Comparison of ENCODE assay signal across 8 cellular contexts in genomic region chr7:26155531-26156375, GRCh38. TPM values are rescaled to one million over a fixed set of nuclear protein-coding genes. Genes with fewer than 3 reads are reported as not detected.
A peak's percentile ranks its signal among the peaks of the same experiment; 100 is the strongest.
DNase-seq lines count a peak whose midpoint lies in the region; ATAC-seq and TF ChIP-seq lines count a peak whose summit lies in the region.

No MANE protein-coding gene starts in this region.

- no peak for TF ChIP-seq CTCF in progenitor cell of endocrine pancreas (IDR thresholded peaks at IDR 0.05; ENCODE audit: unreplicated experiment)

- H3K27me3 Mint-ChIP-seq in natural killer cell treated with Interleukin-12 subunit alpha and Interleukin-12 subunit beta and Interleukin-15 and Interleukin-18, amount 100 ng/mL, for 72 hours, result no peaks in the 10 kb centered on the region
- H3K27me3 Mint-ChIP-seq in progenitor cell of endocrine pancreas, result peaks cover 24% of the 10 kb centered on the region

- peaks cover 69 to 79% of the 10 kb centered on the region in 2 donors for H3K4me1 Mint-ChIP-seq in natural killer cell treated with Interleukin-12 subunit alpha and Interleukin-12 subunit beta and Interleukin-15 and Interleukin-18, amount 100 ng/mL, for 72 hours (ENCODE audit: low read depth in 2 of 2)
- peaks cover 30% of the 10 kb centered on the region for H3K4me1 Mint-ChIP-seq in progenitor cell of endocrine pancreas (ENCODE audit: low read depth)

- ATAC-seq in natural killer cell treated with Interleukin-12 subunit alpha and Interleukin-12 subunit beta and Interleukin-15 and Interleukin-18, amount 100 ng/mL, for 72 hours, result no peak
- ATAC-seq in HG02852 (IDR thresholded peaks at IDR 0.05; ENCODE audit: unreplicated experiment) (no peak), GM19328 (IDR thresholded peaks at IDR 0.05; ENCODE audit: unreplicated experiment) (no peak)

- peak; percentile 73 for DNase-seq in DMS79 treated with DMSO at 0.1 percent for 48 hours (lab: John Stamatoyannopoulos, UW)
- DNase-seq in M059J (ENCODE audit: low read depth), result peak; percentile 90
- peak; percentile 65 for DNase-seq in amniotic epithelial cell (ENCODE audit: low read depth)
- no peak for DNase-seq in natural killer cell treated with Interleukin-12 subunit alpha and Interleukin-12 subunit beta and Interleukin-15 and Interleukin-18, amount 100 ng/mL, for 72 hours (ENCODE audit: low spot score)
- DNase-seq in NOMO-1 treated with dmso at 0.1 percent for 144 hours (lab: John Stamatoyannopoulos, UW; ENCODE audit: unreplicated experiment), result no peak
- no peak for DNase-seq in progenitor cell of endocrine pancreas (ENCODE audit: low spot score, unreplicated experiment)

- peaks cover 4% of the 10 kb centered on the region for H3K9me3 Mint-ChIP-seq in natural killer cell treated with Interleukin-12 subunit alpha and Interleukin-12 subunit beta and Interleukin-15 and Interleukin-18, amount 100 ng/mL, for 72 hours
- no peaks in the 10 kb centered on the region for H3K9me3 Mint-ChIP-seq in progenitor cell of endocrine pancreas (ENCODE audit: low read depth)

- H3K27ac Mint-ChIP-seq in natural killer cell treated with Interleukin-12 subunit alpha and Interleukin-12 subunit beta and Interleukin-15 and Interleukin-18, amount 100 ng/mL, for 72 hours, result peak overlapping the region; percentile 97 to 98
- H3K27ac Mint-ChIP-seq in progenitor cell of endocrine pancreas, result no peak overlapping the region

- peak overlapping the region; percentile 96 for H3K4me3 Mint-ChIP-seq in natural killer cell treated with Interleukin-12 subunit alpha and Interleukin-12 subunit beta and Interleukin-15 and Interleukin-18, amount 100 ng/mL, for 72 hours
- H3K4me3 Mint-ChIP-seq in progenitor cell of endocrine pancreas (ENCODE audit: low read depth), result no peak overlapping the region

- H3K36me3 Mint-ChIP-seq in natural killer cell treated with Interleukin-12 subunit alpha and Interleukin-12 subunit beta and Interleukin-15 and Interleukin-18, amount 100 ng/mL, for 72 hours, result peaks cover 11% of the 10 kb centered on the region
- H3K36me3 Mint-ChIP-seq in progenitor cell of endocrine pancreas (ENCODE audit: insufficient read depth), result peaks cover under 1% of the 10 kb centered on the region

RNA-seq across cellular contexts. Expression of gene NFE2L3, which starts 3.8 kb away (rescaled TPM):
- 38.2 and 51.3 TPM in 2 replicates for total RNA-seq in M059J (2014; rRNA removed; shearing (Covaris generic))
- 10 to 100 TPM; 21.3 to 29.1 TPM for total RNA-seq in natural killer cell treated with Interleukin-12 subunit alpha and Interleukin-12 subunit beta and Interleukin-15 and Interleukin-18, amount 100 ng/mL, for 72 hours
- 25.5 and 28.0 TPM in 2 replicates for total RNA-seq in progenitor cell of endocrine pancreas

RNA-seq across cellular contexts. Expression of gene HNRNPA2B1, which starts 44.8 kb away (rescaled TPM):
- total RNA-seq in M059J (2014; rRNA removed; shearing (Covaris generic)), result 183 and 328 TPM in 2 replicates
- 1,000 to 10,000 TPM in 1 of 2 donors, 100 to 1,000 TPM in 1; 824 to 1,096 TPM for total RNA-seq in natural killer cell treated with Interleukin-12 subunit alpha and Interleukin-12 subunit beta and Interleukin-15 and Interleukin-18, amount 100 ng/mL, for 72 hours
- 950 and 984 TPM in 2 replicates for total RNA-seq in progenitor cell of endocrine pancreas

RNA-seq across cellular contexts. Expression of gene CBX3, which starts 45.8 kb away (rescaled TPM):
- total RNA-seq in M059J (2014; rRNA removed; shearing (Covaris generic)), result 224 and 268 TPM in 2 replicates
- 100 to 1,000 TPM; 184 to 218 TPM for total RNA-seq in natural killer cell treated with Interleukin-12 subunit alpha and Interleukin-12 subunit beta and Interleukin-15 and Interleukin-18, amount 100 ng/mL, for 72 hours
- 221 and 222 TPM in 2 replicates for total RNA-seq in progenitor cell of endocrine pancreas

Comparison
In these comparisons a context has a peak if more than half of its experiments do, and no peak if none do; other contexts are left out.
1. DNase-seq: peak in DMS79 treated with DMSO at 0.1 percent for 48 hours (single experiment), M059J (single experiment) and amniotic epithelial cell (single experiment); none in natural killer cell treated with Interleukin-12 subunit alpha and Interleukin-12 subunit beta and Interleukin-15 and Interleukin-18, amount 100 ng/mL, for 72 hours (single experiment), NOMO-1 treated with dmso at 0.1 percent for 144 hours (single experiment) and progenitor cell of endocrine pancreas (single experiment).